Comparison of ENCODE assay signal across 6 cellular contexts in genomic region chr2:132337844-132338243, GRCh38.
A peak's percentile ranks its signal among the peaks of the same experiment; 100 is the strongest.
DNase-seq lines count a peak whose midpoint lies in the region; ATAC-seq, FAIRE-seq and TF ChIP-seq lines count a peak whose summit lies in the region.
"Not testable (repeated sequence)": the region's sequence is repeated elsewhere in the genome, so short reads cannot be mapped to it uniquely, and the experiment has no call there.

No MANE protein-coding gene starts in this region.

- H2AFZ ChIP-seq in GM23338; astrocyte (ENCODE audit: low read depth, low read length); H1 (ENCODE audit: low read length): not testable (repeated sequence)

- H4K20me1 ChIP-seq in GM23338 (replicated peaks; ENCODE audit: insufficient read depth); astrocyte (ENCODE audit: insufficient read depth, low read length); H1 (replicated peaks in 1 of 2; ENCODE audit: control insufficient read depth in 1 of 2, insufficient read depth in 2 of 2, low read length in 2 of 2): not testable (repeated sequence)

- H3K79me1 ChIP-seq in H1 (ENCODE audit: low read depth, low read length): not testable (repeated sequence)

- H2BK5ac ChIP-seq in H1 (ENCODE audit: low read depth, low read length): not testable (repeated sequence)

- CTCF ChIA-PET in H1 (lab: Charles Lee; ENCODE audit: partially characterized antibody): not testable (repeated sequence)

- FAIRE-seq in astrocyte (lab: Jason Lieb, UNC); H1 (lab: Jason Lieb, UNC): not testable (repeated sequence)
- peak; percentile 27 for FAIRE-seq in urothelium cell line (lab: Jason Lieb, UNC)

- not testable (repeated sequence) for TF ChIP-seq EP300 in H1 (IDR thresholded peaks at IDR 0.05; ENCODE audit: borderline replicate concordance in 1 of 2, low read depth in 2 of 2, low read length in 2 of 2)

- not testable (repeated sequence) for H2BK120ac ChIP-seq in H1 (replicated peaks; ENCODE audit: low read depth, low read length)

- not testable (repeated sequence) for H2BK20ac ChIP-seq in H1 (ENCODE audit: low read length)

- H3K36me3 Mint-ChIP-seq in GM23338 (ENCODE audit: low read depth); astrocyte (ENCODE audit: low read depth, unreplicated experiment): not testable (repeated sequence)

- not testable (repeated sequence) for H4K5ac ChIP-seq in H1 (ENCODE audit: insufficient read length, low read depth, low read length)

- H3K18ac ChIP-seq in H1 (ENCODE audit: extremely low read depth, low read length): not testable (repeated sequence)

- not testable (repeated sequence) for H3K27ac Mint-ChIP-seq in GM23338
- peak overlapping the region; percentile 34 for H3K27ac Mint-ChIP-seq in astrocyte (ENCODE audit: unreplicated experiment)

- H4K8ac ChIP-seq in H1 (ENCODE audit: extremely low read depth, insufficient read depth, low read length): not testable (repeated sequence)

- not testable (repeated sequence) for ATAC-seq in GM23338

- H2BK15ac ChIP-seq in H1 (ENCODE audit: low read length): not testable (repeated sequence)

- POLR2A ChIA-PET in H1 (lab: Charles Lee; ENCODE audit: partially characterized antibody): not testable (repeated sequence)

- TF ChIP-seq POLR2A in H1 (IDR thresholded peaks at IDR 0.05; ENCODE audit: control extremely low read depth in 1 of 2, low read depth in 2 of 2, low read length in 2 of 2): not testable (repeated sequence)

- not testable (repeated sequence) for H3K4ac ChIP-seq in H1 (replicated peaks; ENCODE audit: insufficient read length, low read depth, low read length)

- not testable (repeated sequence) for H3K9ac ChIP-seq in astrocyte (ENCODE audit: low read length); H1 (replicated peaks in 1 of 4; ENCODE audit: extremely low read depth in 1 of 4, low read depth in 3 of 4, low read length in 3 of 4)

- not testable (repeated sequence) for H3K4me2 ChIP-seq in GM23338; astrocyte (ENCODE audit: low read length); H1 (ENCODE audit: insufficient read depth in 1 of 2, low read depth in 2 of 2, low read length in 2 of 2)

- H3K4me1 Mint-ChIP-seq in GM23338: peaks cover 20% of the 10 kb centered on the region
- H3K4me1 Mint-ChIP-seq in astrocyte (ENCODE audit: low read depth, unreplicated experiment): not testable (repeated sequence)

- H3K9me2 ChIP-seq in GM23338 (ENCODE audit: insufficient read depth): not testable (repeated sequence)

- not testable (repeated sequence) for H3K23me2 ChIP-seq in H1 (ENCODE audit: low read depth, low read length)

- not testable (repeated sequence) for H2AK5ac ChIP-seq in H1 (ENCODE audit: low read depth, low read length)

- not testable (repeated sequence) for TF ChIP-seq RAD21 in H1 (IDR thresholded peaks at IDR 0.05 in 1 of 2, conservative IDR thresholded peaks at IDR 0.05 in 1 of 2; ENCODE audit: low read depth in 2 of 2, low read length in 2 of 2)

- not testable (repeated sequence) for H3K9me3 Mint-ChIP-seq in GM23338; astrocyte (ENCODE audit: unreplicated experiment)

- not testable (repeated sequence) for H3K36me3 ChIP-seq in GM23338 (ENCODE audit: insufficient read depth); astrocyte (ENCODE audit: insufficient read depth, low read length); H1 (ENCODE audit: control insufficient read depth in 2 of 4, insufficient read depth in 4 of 4, low read length in 3 of 4)

- not testable (repeated sequence) for H3F3A ChIP-seq in GM23338 (replicated peaks; ENCODE audit: low read depth)

- not testable (repeated sequence) for H3K27me3 ChIP-seq in GM23338 (ENCODE audit: insufficient read depth); astrocyte (ENCODE audit: insufficient read depth, low read length); H1 (replicated peaks in 1 of 4; ENCODE audit: control insufficient read depth in 3 of 4, extremely low read depth in 1 of 4, insufficient read depth in 3 of 4, low read length in 3 of 4)

- not testable (repeated sequence) for H3K27ac ChIP-seq in GM23338 (ENCODE audit: low read depth); astrocyte (ENCODE audit: low read depth, low read length); H1 (ENCODE audit: low read depth, low read length)

- DNase-seq in GM23338 (ENCODE audit: low spot score) (peak; percentile 4), RKO (ENCODE audit: low spot score) (peak; percentile 51), kidney tubule cell (ENCODE audit: low spot score) (peak; percentile 12)
- not testable (repeated sequence) for DNase-seq in astrocyte (ENCODE audit: low read depth); H1 (ENCODE audit: low read depth in 1 of 2, low spot score in 2 of 2); urothelium cell line (ENCODE audit: low spot score)

- not testable (repeated sequence) for H3K4me1 ChIP-seq in GM23338 (ENCODE audit: insufficient read depth); astrocyte (ENCODE audit: insufficient read depth, low read length); H1 (replicated peaks in 1 of 4; ENCODE audit: control insufficient read depth in 3 of 4, insufficient read depth in 4 of 4, low read length in 3 of 4)

- H3K9me3 ChIP-seq in astrocyte (ENCODE audit: insufficient read depth, low read depth, low read length); H1 (ENCODE audit: insufficient read depth in 2 of 2, low read depth in 1 of 2, low read length in 1 of 2): not testable (repeated sequence)

- TF ChIP-seq CTCF in GM23338 (conservative IDR thresholded peaks at IDR 0.05; ENCODE audit: low read depth in 2 of 2); astrocyte (IDR thresholded peaks at IDR 0.05; ENCODE audit: insufficient read depth, low read depth, low read length); H1 (IDR thresholded peaks at IDR 0.05; ENCODE audit: control extremely low read depth in 1 of 3, insufficient read depth in 1 of 3, low read depth in 1 of 3, low read length in 3 of 3): not testable (repeated sequence)

- H3K23ac ChIP-seq in H1 (ENCODE audit: insufficient read length): not testable (repeated sequence)

- H3K4me3 ChIP-seq in GM23338; astrocyte (ENCODE audit: insufficient read depth, low read depth, low read length); H1 (ENCODE audit: extremely low read depth in 1 of 4, insufficient read depth in 2 of 4, low read depth in 3 of 4, low read length in 4 of 4): not testable (repeated sequence)

- H3K56ac ChIP-seq in H1 (replicated peaks; ENCODE audit: insufficient read length, low read depth, low read length): not testable (repeated sequence)

- H3K79me2 ChIP-seq in GM23338 (replicated peaks; ENCODE audit: insufficient read depth); astrocyte (ENCODE audit: insufficient read depth, low read length); H1 (ENCODE audit: control insufficient read depth in 1 of 2, insufficient read depth in 2 of 2, low read length in 2 of 2): not testable (repeated sequence)

- not testable (repeated sequence) for H3K4me3 Mint-ChIP-seq in GM23338; astrocyte (ENCODE audit: unreplicated experiment)

- 60% methylated on average over 1 of the region's 5 CpGs; no CpG with 5 or more reads in 1 of the 2 experiments for WGBS in H1 (ENCODE audit: extremely low coverage in 1 of 2, insufficient coverage in 1 of 2, insufficient read length in 1 of 2, insufficient replicate concordance in 2 of 2, low coverage in 1 of 2, low lambda C conversion rate in 2 of 2, missing lambda C conversion rate in 1 of 2), 2 experiments

- H3K14ac ChIP-seq in H1 (ENCODE audit: insufficient read length): not testable (repeated sequence)

- H3K27me3 Mint-ChIP-seq in GM23338 (ENCODE audit: insufficient read depth, low read depth, poor library complexity); astrocyte (ENCODE audit: low read depth, unreplicated experiment): not testable (repeated sequence)

- H4K91ac ChIP-seq in H1 (replicated peaks; ENCODE audit: insufficient read length, low read length): not testable (repeated sequence)

- not testable (repeated sequence) for H2BK12ac ChIP-seq in H1 (ENCODE audit: low read depth, low read length)

TF ChIP-seq in H1, 55 proteins besides CTCF, POLR2A, EP300 and RAD21:
- peak; percentile 51; the same call in 1 of the 2 replicates for TF ChIP-seq BACH1 (IDR thresholded peaks at IDR 0.05; ENCODE audit: low read length)
